Comparison of ENCODE assay signal across 9 cellular contexts in the genomic region with DNA sequence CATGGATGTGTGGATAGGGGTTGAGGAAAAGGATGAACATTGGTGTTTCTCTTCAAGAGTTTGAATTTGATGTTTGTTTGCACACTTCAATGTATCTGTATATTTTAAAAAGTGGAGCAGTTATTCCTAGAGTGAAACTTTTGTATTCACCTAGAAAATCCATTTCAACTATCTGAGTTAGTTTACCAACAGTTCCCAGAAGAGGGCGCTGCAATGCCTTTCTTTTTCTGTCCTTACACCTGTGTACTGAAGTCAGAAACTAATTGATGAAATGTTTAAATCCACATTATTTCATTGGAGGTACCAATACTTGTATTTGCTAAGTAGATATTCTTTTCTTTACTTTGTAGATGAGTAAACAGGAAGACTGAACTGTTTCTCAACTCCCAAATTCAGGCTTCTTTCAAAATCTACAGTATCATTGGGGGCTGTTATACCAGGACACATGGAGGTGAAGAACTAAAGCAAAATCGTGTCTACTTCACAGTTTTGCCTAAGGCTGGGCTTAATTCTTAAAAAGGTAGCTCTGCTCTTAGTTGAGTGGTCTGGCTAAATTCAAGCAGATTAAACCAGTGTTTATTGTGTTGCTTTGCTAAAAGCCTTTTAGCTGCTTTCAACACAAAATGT. TPM values are rescaled to one million over a fixed set of nuclear protein-coding genes. Genes with fewer than 3 reads are reported as not detected.
A peak's percentile ranks its signal among the peaks of the same experiment; 100 is the strongest.
DNase-seq lines count a peak whose midpoint lies in the region; ATAC-seq and TF ChIP-seq lines count a peak whose summit lies in the region.
"Had no signal": no experiment of that assay in that cellular context is flagged by ENCODE, and none has a peak within 500 bp of the region (broad histone marks: within the 10 kb centered on the region; RNA-seq: fewer than 3 reads in every experiment).

No MANE protein-coding gene starts in this region.

- peak overlapping the region; percentile 11 for H3K27ac Mint-ChIP-seq in activated T-helper 17 cell treated with anti-CD3 and anti-CD28 coated beads, Interleukin-2, amount 50 U/mL, for 72 hours

- H3K4me3 Mint-ChIP-seq in activated T-helper 17 cell treated with anti-CD3 and anti-CD28 coated beads, Interleukin-2, amount 50 U/mL, for 72 hours: peak overlapping the region; percentile 23

- H3K4me1 Mint-ChIP-seq in activated T-helper 17 cell treated with anti-CD3 and anti-CD28 coated beads, Interleukin-2, amount 50 U/mL, for 72 hours: peaks cover 34% of the 10 kb centered on the region

- no peak for TF ChIP-seq POLR2A in Peyer's patch (IDR thresholded peaks at IDR 0.05)

- H3K9me3 Mint-ChIP-seq in activated T-helper 17 cell treated with anti-CD3 and anti-CD28 coated beads, Interleukin-2, amount 50 U/mL, for 72 hours: no peaks in the 10 kb centered on the region

- H3K4me3 ChIP-seq in Peyer's patch: no peak overlapping the region
- H3K4me3 ChIP-seq: SJSA1 had no signal

- H3K4me1 ChIP-seq in Peyer's patch: peaks cover 0 to 4% (median 0%) of the 10 kb centered on the region in 4 donors
- H3K4me1 ChIP-seq: SJSA1 had no signal

- no peaks in the 10 kb centered on the region for H3K36me3 Mint-ChIP-seq in activated T-helper 17 cell treated with anti-CD3 and anti-CD28 coated beads, Interleukin-2, amount 50 U/mL, for 72 hours (ENCODE audit: low read depth)

- ATAC-seq in HG02571 (IDR thresholded peaks at IDR 0.05; ENCODE audit: unreplicated experiment) (peak; percentile 54), GM21423 (IDR thresholded peaks at IDR 0.05; ENCODE audit: unreplicated experiment) (no peak)
- ATAC-seq in activated T-helper 17 cell treated with anti-CD3 and anti-CD28 coated beads, Interleukin-2, amount 50 U/mL, for 72 hours (replicated peaks): peak; percentile 81

- H3K27ac ChIP-seq in Peyer's patch: peak overlapping the region in 1 of 4 donors; percentile 15
- H3K27ac ChIP-seq: SJSA1 had no signal

- H3K36me3 ChIP-seq in Peyer's patch: no peaks in the 10 kb centered on the region
- H3K36me3 ChIP-seq: SJSA1 had no signal

- TF ChIP-seq CTCF in Peyer's patch (IDR thresholded peaks at IDR 0.05): peak; percentile 47 to 91 (median 80)

- no peaks in the 10 kb centered on the region for H3K27me3 Mint-ChIP-seq in activated T-helper 17 cell treated with anti-CD3 and anti-CD28 coated beads, Interleukin-2, amount 50 U/mL, for 72 hours

- no peaks in the 10 kb centered on the region for H3K27me3 ChIP-seq in Peyer's patch
- H3K27me3 ChIP-seq: SJSA1 had no signal

- DNase-seq in DMS153 (lab: John Stamatoyannopoulos, UW) (peak; percentile 8), Peyer's patch (peak in 2 of 3 donors; percentile 85 to 93), glomerular visceral epithelial cell (ENCODE audit: extremely low spot score) (peak; percentile 55), putamen (ENCODE audit: low spot score) (no peak)
- peak; percentile 72 for DNase-seq in stimulated activated CD4-positive, alpha-beta T cell treated with anti-CD3 and anti-CD28 coated beads, Interleukin-12 subunit alpha, Interleukin-12 subunit beta, amount 100 ng/mL, for 4 hours

- no peaks in the 10 kb centered on the region for H3K9me3 ChIP-seq in Peyer's patch
- H3K9me3 ChIP-seq: SJSA1 had no signal

RNA-seq across cellular contexts. Expression of gene KLRB1, which starts 26.6 kb away (rescaled TPM):
- total RNA-seq in Peyer's patch: 1 to 10 TPM in 3 of 4 donors, not detected in 1; 1.1 to 6.3 (median 3.9) TPM
- 10 to 100 TPM in 1 of 2 donors, 1 to 10 TPM in 1; 6.8 to 11.6 TPM for total RNA-seq in activated T-helper 17 cell treated with anti-CD3 and anti-CD28 coated beads, Interleukin-2, amount 50 U/mL, for 72 hours
- total RNA-seq: SJSA1 had no signal

RNA-seq across cellular contexts. Expression of gene CLEC2D, which starts 35.2 kb away (rescaled TPM):
- total RNA-seq in Peyer's patch: 100 to 1,000 TPM in 1 of 4 donors, 10 to 100 TPM in 1, 1 to 10 TPM in 2; 6.4 to 140 (median 12.1) TPM
- total RNA-seq in activated T-helper 17 cell treated with anti-CD3 and anti-CD28 coated beads, Interleukin-2, amount 50 U/mL, for 72 hours: 100 to 1,000 TPM; 146 to 267 TPM
